ENCODE assay signal across 8 cellular contexts in the genomic region with DNA sequence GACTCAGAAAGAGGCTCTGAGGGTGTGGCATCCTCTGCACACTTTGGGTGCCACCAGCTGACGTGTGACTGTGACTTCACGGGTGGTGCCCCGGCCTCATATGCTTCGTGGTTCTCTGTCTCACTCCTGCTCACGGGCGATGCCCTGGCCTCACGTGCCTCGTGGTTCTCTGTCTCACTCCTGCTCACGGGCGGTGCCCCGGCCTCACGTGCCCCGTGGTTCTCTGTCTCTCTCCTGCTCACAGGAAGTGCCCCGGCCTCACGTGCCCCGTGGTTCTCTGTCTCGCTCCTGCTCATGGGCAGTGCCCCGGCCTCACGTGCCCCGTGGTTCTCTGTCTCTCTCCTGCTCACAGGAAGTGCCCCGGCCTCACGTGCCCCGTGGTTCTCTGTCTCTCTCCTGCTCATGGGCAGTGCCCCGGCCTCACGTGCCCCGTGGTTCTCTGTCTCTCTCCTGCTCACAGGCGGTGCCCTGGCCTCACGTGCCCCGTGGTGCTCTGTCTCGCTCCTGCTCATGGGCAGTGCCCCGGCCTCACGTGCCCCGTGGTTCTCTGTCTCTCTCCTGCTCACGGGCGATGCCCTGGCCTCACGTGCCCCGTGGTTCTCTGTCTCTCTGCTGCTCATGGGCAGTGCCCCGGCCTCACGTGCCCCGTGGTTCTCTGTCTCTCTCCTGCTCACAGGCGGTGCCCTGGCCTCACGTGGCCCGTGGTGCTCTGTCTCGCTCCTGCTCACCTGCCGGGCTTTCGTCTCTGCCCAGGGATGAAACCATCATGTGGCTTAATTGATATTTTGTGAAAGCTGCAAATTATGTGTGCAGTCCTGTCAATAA.
A peak's percentile ranks its signal among the peaks of the same experiment; 100 is the strongest.
DNase-seq lines count a peak whose midpoint lies in the region; ATAC-seq and TF ChIP-seq lines count a peak whose summit lies in the region.
"Not testable (repeated sequence)": the region's sequence is repeated elsewhere in the genome, so short reads cannot be mapped to it uniquely, and the experiment has no call there.

No MANE protein-coding gene starts in this region.

- H3K4me1 ChIP-seq in CD4-positive, CD25-positive, alpha-beta regulatory T cell (ENCODE audit: control insufficient read depth, insufficient read depth, low read length, poor library complexity, severe bottlenecking) = peaks cover 12% of the 10 kb centered on the region
- H3K4me1 ChIP-seq in mucosa of descending colon (ENCODE audit: low read depth) = not testable (repeated sequence)

- H3K27me3 Mint-ChIP-seq in CD4-positive, CD25-positive, alpha-beta regulatory T cell; activated CD4-positive, alpha-beta memory T cell treated with anti-CD3 and anti-CD28 coated beads for 36 hours; activated T-helper 1 cell treated with anti-CD3 and anti-CD28 coated beads, Interleukin-12 subunit alpha, Interleukin-12 subunit beta, Interleukin-2, Interleukin-4 antibody, amounts not matched to agents 30 ng/mL and 10 ng/mL and 1 ng/mL, durations not matched to agents 14 hours and 24 hours and 36 hours (ENCODE audit: insufficient read depth); stimulated activated naive B cell treated with anti-CD40 and anti-IgM and Interleukin-4, amounts not matched to agents 10 μg/mL and 1 μg/mL and 100 μg/mL, for 72 hours: not testable (repeated sequence)

- peak overlapping the region in 3 of 4 donors; percentile 5 to 35 (median 27) for H3K4me3 Mint-ChIP-seq in CD4-positive, CD25-positive, alpha-beta regulatory T cell
- H3K4me3 Mint-ChIP-seq in activated CD4-positive, alpha-beta memory T cell treated with anti-CD3 and anti-CD28 coated beads for 36 hours; activated T-helper 1 cell treated with anti-CD3 and anti-CD28 coated beads, Interleukin-12 subunit alpha, Interleukin-12 subunit beta, Interleukin-2, Interleukin-4 antibody, amounts not matched to agents 30 ng/mL and 10 ng/mL and 1 ng/mL, durations not matched to agents 14 hours and 24 hours and 36 hours: not testable (repeated sequence)
- peak overlapping the region in 1 of 2 donors; percentile 3 for H3K4me3 Mint-ChIP-seq in stimulated activated naive B cell treated with anti-CD40 and anti-IgM and Interleukin-4, amounts not matched to agents 10 μg/mL and 1 μg/mL and 100 μg/mL, for 72 hours

- H3K4me3 ChIP-seq in CD4-positive, CD25-positive, alpha-beta regulatory T cell (ENCODE audit: low read depth, low read length); coronary artery; mucosa of descending colon: not testable (repeated sequence)

- H3K27ac Mint-ChIP-seq in CD4-positive, CD25-positive, alpha-beta regulatory T cell = peak overlapping the region; percentile 87 to 95 (median 92)
- not testable (repeated sequence) for H3K27ac Mint-ChIP-seq in activated CD4-positive, alpha-beta memory T cell treated with anti-CD3 and anti-CD28 coated beads for 36 hours
- H3K27ac Mint-ChIP-seq in activated T-helper 1 cell treated with anti-CD3 and anti-CD28 coated beads, Interleukin-12 subunit alpha, Interleukin-12 subunit beta, Interleukin-2, Interleukin-4 antibody, amounts not matched to agents 30 ng/mL and 10 ng/mL and 1 ng/mL, durations not matched to agents 14 hours and 24 hours and 36 hours = peak overlapping the region; percentile 23
- peak overlapping the region; percentile 45 for H3K27ac Mint-ChIP-seq in stimulated activated naive B cell treated with anti-CD40 and anti-IgM and Interleukin-4, amounts not matched to agents 10 μg/mL and 1 μg/mL and 100 μg/mL, for 72 hours

- DNase-seq in CD4-positive, CD25-positive, alpha-beta regulatory T cell = peak; percentile 34 to 83 (median 70)
- peak in 4 of 5 donors; percentile 5 to 69 (median 48) for DNase-seq in T-helper 1 cell
- peak; percentile 64 for DNase-seq in activated CD4-positive, alpha-beta memory T cell treated with anti-CD3 and anti-CD28 coated beads for 36 hours
- DNase-seq in activated T-helper 1 cell treated with anti-CD3 and anti-CD28 coated beads, Interleukin-12 subunit alpha, Interleukin-12 subunit beta, Interleukin-2, Interleukin-4 antibody, amounts not matched to agents 30 ng/mL and 10 ng/mL and 1 ng/mL, durations not matched to agents 14 hours and 24 hours and 36 hours (ENCODE audit: low spot score); stimulated activated naive B cell treated with anti-CD40 and anti-IgM and Interleukin-4, amounts not matched to agents 10 μg/mL and 1 μg/mL and 100 μg/mL, for 72 hours: not testable (repeated sequence)
- DNase-seq in coronary artery (ENCODE audit: low spot score) = peak; percentile 38
- DNase-seq in mucosa of descending colon = peak in 1 of 3 donors; percentile 75
- peak; percentile 36 for DNase-seq in stimulated activated CD4-positive, alpha-beta T cell treated with anti-CD3 and anti-CD28 coated beads, Interleukin-4, amount 100 ng/mL, for 24 hours

- not testable (repeated sequence) for H3K36me3 Mint-ChIP-seq in CD4-positive, CD25-positive, alpha-beta regulatory T cell; activated CD4-positive, alpha-beta memory T cell treated with anti-CD3 and anti-CD28 coated beads for 36 hours; activated T-helper 1 cell treated with anti-CD3 and anti-CD28 coated beads, Interleukin-12 subunit alpha, Interleukin-12 subunit beta, Interleukin-2, Interleukin-4 antibody, amounts not matched to agents 30 ng/mL and 10 ng/mL and 1 ng/mL, durations not matched to agents 14 hours and 24 hours and 36 hours (ENCODE audit: low read depth)
- H3K36me3 Mint-ChIP-seq in stimulated activated naive B cell treated with anti-CD40 and anti-IgM and Interleukin-4, amounts not matched to agents 10 μg/mL and 1 μg/mL and 100 μg/mL, for 72 hours = peaks cover 19 to 38% of the 10 kb centered on the region in 2 donors

- peak overlapping the region; percentile 62 for H3K27ac ChIP-seq in CD4-positive, CD25-positive, alpha-beta regulatory T cell (ENCODE audit: insufficient read depth, low read length, poor library complexity, severe bottlenecking)
- not testable (repeated sequence) for H3K27ac ChIP-seq in coronary artery

- not testable (repeated sequence) for H3K36me3 ChIP-seq in CD4-positive, CD25-positive, alpha-beta regulatory T cell (ENCODE audit: control insufficient read depth, insufficient read depth, low read length); mucosa of descending colon (ENCODE audit: low read depth)

- intact Hi-C loops in activated CD4-positive, alpha-beta memory T cell treated with anti-CD3 and anti-CD28 coated beads for 36 hours (cut with micrococcal nuclease); activated T-helper 1 cell treated with anti-CD3 and anti-CD28 coated beads, Interleukin-12 subunit alpha, Interleukin-12 subunit beta, Interleukin-2, Interleukin-4 antibody, amounts not matched to agents 30 ng/mL and 10 ng/mL and 1 ng/mL, durations not matched to agents 14 hours and 24 hours and 36 hours (cut with micrococcal nuclease); mucosa of descending colon (cut with DNase I, micrococcal nuclease): not testable (repeated sequence)

- POLR2A ChIA-PET in activated CD4-positive, alpha-beta memory T cell treated with anti-CD3 and anti-CD28 coated beads for 36 hours (lab: Charles Lee) = not testable (repeated sequence)

- not testable (repeated sequence) for H3K27me3 ChIP-seq in CD4-positive, CD25-positive, alpha-beta regulatory T cell (ENCODE audit: control insufficient read depth, insufficient read depth, low read length)

- H3K9me3 ChIP-seq in CD4-positive, CD25-positive, alpha-beta regulatory T cell (ENCODE audit: control insufficient read depth in 2 of 2, low read length in 2 of 2); mucosa of descending colon: not testable (repeated sequence)

- H3K4me1 Mint-ChIP-seq in CD4-positive, CD25-positive, alpha-beta regulatory T cell = peaks cover 0 to 26% (median 15%) of the 10 kb centered on the region in 4 donors
- H3K4me1 Mint-ChIP-seq in activated CD4-positive, alpha-beta memory T cell treated with anti-CD3 and anti-CD28 coated beads for 36 hours (ENCODE audit: low read depth) = peaks cover 13% of the 10 kb centered on the region
- H3K4me1 Mint-ChIP-seq in activated T-helper 1 cell treated with anti-CD3 and anti-CD28 coated beads, Interleukin-12 subunit alpha, Interleukin-12 subunit beta, Interleukin-2, Interleukin-4 antibody, amounts not matched to agents 30 ng/mL and 10 ng/mL and 1 ng/mL, durations not matched to agents 14 hours and 24 hours and 36 hours (ENCODE audit: low read depth) = not testable (repeated sequence)
- H3K4me1 Mint-ChIP-seq in stimulated activated naive B cell treated with anti-CD40 and anti-IgM and Interleukin-4, amounts not matched to agents 10 μg/mL and 1 μg/mL and 100 μg/mL, for 72 hours = peaks cover 24 to 37% of the 10 kb centered on the region in 2 donors

- not testable (repeated sequence) for H3K9me3 Mint-ChIP-seq in CD4-positive, CD25-positive, alpha-beta regulatory T cell; activated CD4-positive, alpha-beta memory T cell treated with anti-CD3 and anti-CD28 coated beads for 36 hours; activated T-helper 1 cell treated with anti-CD3 and anti-CD28 coated beads, Interleukin-12 subunit alpha, Interleukin-12 subunit beta, Interleukin-2, Interleukin-4 antibody, amounts not matched to agents 30 ng/mL and 10 ng/mL and 1 ng/mL, durations not matched to agents 14 hours and 24 hours and 36 hours
- peaks cover 5 to 10% of the 10 kb centered on the region in 2 donors for H3K9me3 Mint-ChIP-seq in stimulated activated naive B cell treated with anti-CD40 and anti-IgM and Interleukin-4, amounts not matched to agents 10 μg/mL and 1 μg/mL and 100 μg/mL, for 72 hours

- CTCF ChIA-PET in activated CD4-positive, alpha-beta memory T cell treated with anti-CD3 and anti-CD28 coated beads for 36 hours (lab: Charles Lee) = interaction anchor here (1.4 kb wide), 1 partner anchor 35 kb away, joined by 4 read pairs; no protein-coding TSS in a partner anchor

- not testable (repeated sequence) for TF ChIP-seq CTCF in coronary artery (IDR thresholded peaks at IDR 0.05); mucosa of descending colon (IDR thresholded peaks at IDR 0.05)

- peak; percentile 93 to 95 for ATAC-seq in CD4-positive, CD25-positive, alpha-beta regulatory T cell (ENCODE audit: low read depth in 2 of 2)
- peak; percentile 43 for ATAC-seq in mucosa of descending colon
- peak; percentile 48 to 72 for ATAC-seq in stimulated activated naive B cell treated with anti-CD40 and anti-IgM and Interleukin-4, amounts not matched to agents 10 μg/mL and 1 μg/mL and 100 μg/mL, for 72 hours (replicated peaks)

Comparison
In these comparisons a context has a peak if more than half of its experiments do, and no peak if none do; other contexts are left out.
1. ATAC-seq: peak in every context shown above with its lines; median percentile 94 in CD4-positive, CD25-positive, alpha-beta regulatory T cell; 60 in stimulated activated naive B cell treated with anti-CD40 and anti-IgM and Interleukin-4, amounts not matched to agents 10 μg/mL and 1 μg/mL and 100 μg/mL, for 72 hours; 43 in mucosa of descending colon.